In the genomic region with DNA sequence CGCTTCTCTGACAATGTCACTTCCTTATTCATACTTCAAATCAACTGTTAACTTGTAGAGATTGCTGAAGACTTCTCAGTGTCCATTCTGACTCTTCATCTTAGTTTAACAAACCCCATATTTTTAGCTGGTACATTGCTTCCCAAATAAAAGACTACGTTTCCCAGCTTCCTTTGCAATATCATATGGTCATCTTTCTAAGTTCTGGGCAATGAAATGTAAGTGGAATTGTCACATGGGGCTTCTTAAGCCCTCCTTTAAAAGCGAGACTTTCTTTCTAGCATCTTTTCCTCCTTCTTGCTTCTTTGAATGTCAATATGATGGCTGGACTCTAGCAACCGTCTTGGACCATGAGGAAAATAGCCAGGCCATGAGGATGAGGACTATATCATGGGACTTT, we compare ENCODE assay signal across 1 cellular context.
TF ChIP-seq lines count a peak whose summit lies in the region.

No MANE protein-coding gene starts in this region.

TF ChIP-seq in WTC11, 78 proteins besides CTCF, POLR2A, EP300 and RAD21 (continued from another document):
- TF ChIP-seq ZNF416 (CRISPR knock-in tag; IDR thresholded peaks at IDR 0.05) (no peak), NFYB (CRISPR knock-in tag; conservative IDR thresholded peaks at IDR 0.05; ENCODE audit: low read depth) (peak; percentile 77)
